ENCODE assay signal across 1 cellular context in the genomic region with DNA sequence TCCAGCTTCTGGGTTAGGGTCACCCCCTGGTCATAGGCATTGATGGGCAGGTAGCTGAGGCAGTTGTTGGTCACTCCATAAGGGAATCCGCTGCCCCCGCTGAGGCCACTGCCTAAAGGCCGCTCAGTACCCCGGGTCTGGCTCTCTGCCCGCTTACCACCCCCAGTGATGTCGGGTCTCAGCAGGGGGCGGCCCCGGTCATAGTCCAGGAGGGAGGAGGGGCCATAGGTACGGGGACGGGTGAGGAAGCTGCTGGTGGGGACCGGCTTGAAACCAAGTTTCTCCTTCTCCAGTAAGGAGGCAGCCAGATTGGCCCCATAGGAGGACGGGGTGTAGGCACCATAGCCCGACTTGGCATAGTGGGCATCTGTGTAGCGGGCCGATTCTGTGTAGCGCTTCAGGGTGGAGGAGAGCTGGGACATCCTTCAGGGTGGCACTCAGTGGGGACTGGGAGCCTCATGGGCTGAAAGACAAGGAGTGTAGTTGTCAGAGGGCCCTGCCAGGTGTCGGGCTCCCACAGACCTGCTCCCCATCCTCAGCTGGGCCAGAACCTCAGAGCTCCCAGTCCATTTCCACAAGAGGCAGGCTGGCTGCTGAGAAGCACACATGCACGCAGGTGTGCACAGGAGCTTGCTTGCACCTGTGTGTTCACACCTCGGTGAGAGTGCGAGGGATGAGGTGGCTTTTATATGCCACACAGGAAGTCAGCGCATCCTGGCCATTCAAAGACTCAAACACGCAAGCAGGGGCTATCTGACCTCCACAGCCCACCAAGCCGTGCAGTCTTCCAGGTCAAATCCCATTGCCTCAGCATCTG.
TF ChIP-seq lines count a peak whose summit lies in the region.

No MANE protein-coding gene starts in this region.

TF ChIP-seq in HepG2, 621 proteins besides CTCF, POLR2A, EP300 and RAD21 (continued from another document):
- TF ChIP-seq SAFB2 (CRISPR knock-in tag; IDR thresholded peaks at IDR 0.05; ENCODE audit: borderline replicate concordance, low read depth) (no peak), BRCA1 (CRISPR knock-in tag; IDR thresholded peaks at IDR 0.05) (no peak), HNF4G (IDR thresholded peaks at IDR 0.05; ENCODE audit: borderline replicate concordance, low read depth, low read length) (peak; percentile 74), HNF4G (CRISPR knock-in tag; IDR thresholded peaks at IDR 0.05; ENCODE audit: borderline replicate concordance, low read depth) (no peak), TEAD3 (CRISPR knock-in tag; optimal IDR thresholded peaks at IDR 0.05; ENCODE audit: borderline replicate concordance) (peak; percentile 7), ZFP82 (CRISPR knock-in tag; IDR thresholded peaks at IDR 0.05; ENCODE audit: borderline replicate concordance) (no peak), NFYC (CRISPR knock-in tag; IDR thresholded peaks at IDR 0.05) (no peak), RBM22 (optimal IDR thresholded peaks at IDR 0.05; ENCODE audit: low read length) (peak; percentile 24), ZBTB7B (CRISPR knock-in tag; IDR thresholded peaks at IDR 0.05) (peak; percentile 62; the same call in 1 of the 2 replicates), ZBTB38 (CRISPR knock-in tag; IDR thresholded peaks at IDR 0.05) (0 out of 2 replicates have a peak, but pooled peaks have one; percentile 21), NR1H2 (CRISPR knock-in tag; IDR thresholded peaks at IDR 0.05; ENCODE audit: borderline replicate concordance, low read depth) (no peak)
- TF ChIP-seq, protein P1, sequence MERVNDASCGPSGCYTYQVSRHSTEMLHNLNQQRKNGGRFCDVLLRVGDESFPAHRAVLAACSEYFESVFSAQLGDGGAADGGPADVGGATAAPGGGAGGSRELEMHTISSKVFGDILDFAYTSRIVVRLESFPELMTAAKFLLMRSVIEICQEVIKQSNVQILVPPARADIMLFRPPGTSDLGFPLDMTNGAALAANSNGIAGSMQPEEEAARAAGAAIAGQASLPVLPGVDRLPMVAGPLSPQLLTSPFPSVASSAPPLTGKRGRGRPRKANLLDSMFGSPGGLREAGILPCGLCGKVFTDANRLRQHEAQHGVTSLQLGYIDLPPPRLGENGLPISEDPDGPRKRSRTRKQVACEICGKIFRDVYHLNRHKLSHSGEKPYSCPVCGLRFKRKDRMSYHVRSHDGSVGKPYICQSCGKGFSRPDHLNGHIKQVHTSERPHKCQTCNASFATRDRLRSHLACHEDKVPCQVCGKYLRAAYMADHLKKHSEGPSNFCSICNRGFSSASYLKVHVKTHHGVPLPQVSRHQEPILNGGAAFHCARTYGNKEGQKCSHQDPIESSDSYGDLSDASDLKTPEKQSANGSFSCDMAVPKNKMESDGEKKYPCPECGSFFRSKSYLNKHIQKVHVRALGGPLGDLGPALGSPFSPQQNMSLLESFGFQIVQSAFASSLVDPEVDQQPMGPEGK (CRISPR knock-in tag; IDR thresholded peaks at IDR 0.05) = peak; percentile 64
- TF ChIP-seq, protein P2, sequence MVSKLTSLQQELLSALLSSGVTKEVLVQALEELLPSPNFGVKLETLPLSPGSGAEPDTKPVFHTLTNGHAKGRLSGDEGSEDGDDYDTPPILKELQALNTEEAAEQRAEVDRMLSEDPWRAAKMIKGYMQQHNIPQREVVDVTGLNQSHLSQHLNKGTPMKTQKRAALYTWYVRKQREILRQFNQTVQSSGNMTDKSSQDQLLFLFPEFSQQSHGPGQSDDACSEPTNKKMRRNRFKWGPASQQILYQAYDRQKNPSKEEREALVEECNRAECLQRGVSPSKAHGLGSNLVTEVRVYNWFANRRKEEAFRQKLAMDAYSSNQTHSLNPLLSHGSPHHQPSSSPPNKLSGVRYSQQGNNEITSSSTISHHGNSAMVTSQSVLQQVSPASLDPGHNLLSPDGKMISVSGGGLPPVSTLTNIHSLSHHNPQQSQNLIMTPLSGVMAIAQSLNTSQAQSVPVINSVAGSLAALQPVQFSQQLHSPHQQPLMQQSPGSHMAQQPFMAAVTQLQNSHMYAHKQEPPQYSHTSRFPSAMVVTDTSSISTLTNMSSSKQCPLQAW (CRISPR knock-in tag; IDR thresholded peaks at IDR 0.05) = 0 out of 2 replicates have a peak, but pooled peaks have one; percentile 4
TF ChIP-seq in HepG2: peak in this region for 23.
